Comparison of ENCODE assay signal across 8 cellular contexts in genomic region chr7:140924019-140924820, GRCh38. TPM values are rescaled to one million over a fixed set of nuclear protein-coding genes. Genes with fewer than 3 reads are reported as not detected.
DNase-seq lines count a peak whose midpoint lies in the region; ATAC-seq, FAIRE-seq and TF ChIP-seq lines count a peak whose summit lies in the region.

No MANE protein-coding gene starts in this region.

- no peaks in the 10 kb centered on the region for H3F3A ChIP-seq in GM23338 (replicated peaks; ENCODE audit: low read depth)

- peak overlapping the region; percentile 84 for H3K4me2 ChIP-seq in GM23338

- H3K27me3 ChIP-seq in GM23338 (ENCODE audit: insufficient read depth) (no peaks in the 10 kb centered on the region), pancreas (no peaks in the 10 kb centered on the region), tibial artery (no peaks in the 10 kb centered on the region)

- 0% methylated on average over 31 to 69 of the region's 69 CpGs for WGBS in pancreas, 2 donors

- no peaks in the 10 kb centered on the region for H3K4me1 Mint-ChIP-seq in GM23338

- peaks cover 37% of the 10 kb centered on the region for H4K20me1 ChIP-seq in GM23338 (replicated peaks; ENCODE audit: insufficient read depth)

- no peaks in the 10 kb centered on the region for H3K9me2 ChIP-seq in GM23338 (ENCODE audit: insufficient read depth)

- H3K4me1 ChIP-seq in GM23338 (ENCODE audit: insufficient read depth): peaks cover 20% of the 10 kb centered on the region
- peaks cover 14 to 35% (median 27%) of the 10 kb centered on the region in 3 donors for H3K4me1 ChIP-seq in pancreas
- peaks cover 0 to 28% (median 3%) of the 10 kb centered on the region in 4 donors for H3K4me1 ChIP-seq in tibial artery

- peak; percentile 13 for DNase-seq in GDM1 (lab: John Stamatoyannopoulos, UW)
- peak; percentile 92 for DNase-seq in GM23338 (ENCODE audit: low spot score)
- peak; percentile 84 for DNase-seq in SK-N-DZ (ENCODE audit: low spot score)
- peak; percentile 75 for DNase-seq in activated naive CD4-positive, alpha-beta T cell treated with anti-CD3 and anti-CD28 coated beads, Interleukin-2, amount 50 U/mL, for 16 hours
- peak; percentile 53 to 89 (median 79) for DNase-seq in head of caudate nucleus
- peak; percentile 74 to 89 (median 80) for DNase-seq in pancreas
- peak; percentile 68 to 84 for DNase-seq in tibial artery

- peaks cover 3% of the 10 kb centered on the region for H3K27me3 Mint-ChIP-seq in GM23338 (ENCODE audit: insufficient read depth, low read depth, poor library complexity)

- peak overlapping the region; percentile 30; the same call in 1 of the 2 replicates for H2AFZ ChIP-seq in GM23338

- H3K27ac ChIP-seq in GM23338 (ENCODE audit: low read depth) (peak overlapping the region; percentile 95), pancreas (peak overlapping the region; percentile 97 to 99 (median 98)), tibial artery (peak overlapping the region; percentile 100)

- H3K27ac Mint-ChIP-seq in GM23338: no peak overlapping the region

- H3K4me3 ChIP-seq in GM23338 (peak overlapping the region; percentile 67), pancreas (peak overlapping the region; percentile 56 to 94 (median 86)), tibial artery (peak overlapping the region; percentile 99 to 100)

- H3K9me3 ChIP-seq in pancreas (no peaks in the 10 kb centered on the region), tibial artery (no peaks in the 10 kb centered on the region)

- H3K36me3 Mint-ChIP-seq in GM23338 (ENCODE audit: low read depth): no peaks in the 10 kb centered on the region

- peak; percentile 48 to 67 for TF ChIP-seq CTCF in GM23338 (conservative IDR thresholded peaks at IDR 0.05; ENCODE audit: low read depth in 2 of 2)
- TF ChIP-seq CTCF in LNCAP (IDR thresholded peaks at IDR 0.05): peak; percentile 53
- TF ChIP-seq CTCF in pancreas (IDR thresholded peaks at IDR 0.05): no peak
- peak; percentile 22 to 31 for TF ChIP-seq CTCF in tibial artery (IDR thresholded peaks at IDR 0.05)

- no peaks in the 10 kb centered on the region for H3K36me3 ChIP-seq in GM23338 (ENCODE audit: insufficient read depth)
- no peaks in the 10 kb centered on the region for H3K36me3 ChIP-seq in pancreas
- no peaks in the 10 kb centered on the region for H3K36me3 ChIP-seq in tibial artery

- FAIRE-seq in pancreas (lab: Jason Lieb, UNC): no peak

- no peak overlapping the region for H3K4me3 Mint-ChIP-seq in GM23338

- peaks cover 52% of the 10 kb centered on the region for H3K79me2 ChIP-seq in GM23338 (replicated peaks; ENCODE audit: insufficient read depth)

- intact Hi-C loops in head of caudate nucleus (cut with DNase I): loop anchor here (10.0 kb wide), 2 partner anchors 91 to 249 kb away; partner anchors contain the start of genes ADCK2 and MRPS33
- intact Hi-C loops in pancreas (cut with DNase I): no loop called here
- intact Hi-C loops in tibial artery (cut with DNase I; ENCODE audit: low total_unique reads): loop anchor here (10.0 kb wide), 2 partner anchors 91 to 249 kb away; partner anchors contain the start of genes ADCK2 and MRPS33

- H3K9me3 Mint-ChIP-seq in GM23338: no peaks in the 10 kb centered on the region

- peak; percentile 93 for ATAC-seq in GM23338
- ATAC-seq in pancreas: peak; percentile 82 to 88 (median 86)

TF ChIP-seq in GM23338, 12 proteins besides CTCF, POLR2A, EP300 and RAD21 (continues in another document):
- TF ChIP-seq ZNF462 (CRISPR knock-in tag; IDR thresholded peaks at IDR 0.05): no peak
- no peak for TF ChIP-seq EZH2 (IDR thresholded peaks at IDR 0.05; ENCODE audit: low read depth, unreplicated experiment)
- TF ChIP-seq ZNF331 (CRISPR knock-in tag; IDR thresholded peaks at IDR 0.05; ENCODE audit: low read depth): no peak
- TF ChIP-seq NANOG (IDR thresholded peaks at IDR 0.05; ENCODE audit: borderline replicate concordance): no peak
- no peak for TF ChIP-seq ZNF114 (CRISPR knock-in tag; IDR thresholded peaks at IDR 0.05)
- TF ChIP-seq ETS1 (IDR thresholded peaks at IDR 0.05): no peak

RNA-seq across cellular contexts. Expression of gene BRAF, which starts 0.5 kb away (rescaled TPM):
- total RNA-seq in GM23338 (2014; rRNA removed; shearing (Covaris generic)): 36.8 and 47.0 TPM in 2 replicates
- 12.3 and 14.6 TPM in 2 replicates for polyA plus RNA-seq in GM23338 (2016; fragmentation: Nextera tagmentation; extraction: Ambion mirVana)
- polyA plus RNA-seq in SK-N-DZ (2014; cell fraction: cytosol; rRNA removed): 6.3 and 11.3 TPM in 2 replicates
- polyA plus RNA-seq in SK-N-DZ (2014; cell fraction: nucleus; rRNA removed): 8.1 and 14.7 TPM in 2 replicates
- 10 to 100 TPM; 15.5 to 21.7 (median 16.8) TPM for total RNA-seq in pancreas
- 1 to 10 TPM; 5.2 to 6.0 TPM for polyA plus RNA-seq in pancreas

Comparison
In these comparisons a context has a peak if more than half of its experiments do, and no peak if none do; other contexts are left out.
1. Peak in every context shown above with its lines: DNase-seq, ATAC-seq, H3K4me3 ChIP-seq and H3K27ac ChIP-seq.
2. DNase-seq: peak in every context shown above with its lines; median percentile 92 in GM23338; 84 in SK-N-DZ; 80 in pancreas; 79 in head of caudate nucleus; 76 in tibial artery; 75 in activated naive CD4-positive, alpha-beta T cell treated with anti-CD3 and anti-CD28 coated beads, Interleukin-2, amount 50 U/mL, for 16 hours; 13 in GDM1.
3. CTCF ChIP-seq: peak in GM23338 (2 of 2), LNCAP (single experiment) and tibial artery (2 of 2); none in pancreas (0 of 4).
4. intact Hi-C loops: an anchor here in head of caudate nucleus (10.0 kb wide) and tibial artery (10.0 kb wide); none called in pancreas.